In the genomic region with DNA sequence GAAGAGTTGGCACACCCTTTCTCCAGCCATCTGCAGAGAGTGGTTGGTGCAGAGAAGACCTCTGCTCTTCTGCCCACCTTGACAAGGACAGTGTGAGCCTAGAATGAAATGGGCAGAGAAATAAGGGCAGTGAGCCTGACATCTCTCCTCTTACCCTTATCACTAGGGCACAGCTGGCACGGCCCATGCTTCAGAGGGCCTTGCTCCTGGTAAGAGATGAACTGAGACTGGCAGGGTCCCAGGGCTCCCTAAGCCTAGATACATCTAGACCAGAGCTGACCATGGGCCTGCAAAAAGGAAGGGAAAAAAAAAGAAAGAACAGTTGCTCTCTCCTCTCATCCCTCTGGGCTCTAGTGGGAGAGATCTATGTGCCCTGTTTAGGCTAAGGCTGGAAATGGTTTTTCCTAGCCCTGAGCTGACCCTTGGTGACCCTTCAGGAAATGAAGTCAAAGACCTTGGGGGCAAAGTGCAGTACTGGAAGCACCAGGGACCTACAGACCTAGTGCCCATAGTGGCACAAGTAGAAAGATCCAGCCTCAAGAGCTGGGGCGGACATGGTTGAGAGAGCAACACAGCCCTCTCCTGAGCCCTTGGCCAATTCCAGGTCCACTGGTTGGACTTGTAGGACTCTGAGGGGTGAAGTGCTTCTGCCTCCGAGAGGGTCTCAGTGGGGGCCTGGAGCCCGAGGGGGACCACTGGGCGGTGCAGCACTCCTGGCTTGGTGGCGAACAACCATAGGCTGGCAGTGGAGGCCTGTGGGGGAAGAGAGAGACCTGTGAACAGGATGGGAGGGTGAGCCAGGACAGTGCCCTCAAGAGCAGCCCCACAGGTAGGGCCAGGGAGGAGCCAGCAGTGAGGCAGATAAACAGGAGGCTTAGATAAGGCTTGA, we compare ENCODE assay signal across 2 cellular contexts.
TF ChIP-seq lines count a peak whose summit lies in the region.

No MANE protein-coding gene starts in this region.

TF ChIP-seq in liver, 16 proteins besides CTCF, POLR2A, EP300 and RAD21:
- TF ChIP-seq TAF1 (conservative IDR thresholded peaks at IDR 0.05) (no peak), EGR1 (IDR thresholded peaks at IDR 0.05; ENCODE audit: low read depth in 2 of 2) (no peak), GABPA (IDR thresholded peaks at IDR 0.05 in 1 of 2, conservative IDR thresholded peaks at IDR 0.05 in 1 of 2) (no peak), RXRA (IDR thresholded peaks at IDR 0.05) (peak; percentile 48 to 84), NR2F2 (IDR thresholded peaks at IDR 0.05) (peak; percentile 53), HNF4G (IDR thresholded peaks at IDR 0.05) (peak; percentile 35), YY1 (IDR thresholded peaks at IDR 0.05) (no peak), HNF4A (conservative IDR thresholded peaks at IDR 0.05) (peak; percentile 46 to 89), SP1 (IDR thresholded peaks at IDR 0.05) (peak; percentile 59)

TF ChIP-seq in HepG2, 621 proteins besides CTCF, POLR2A, EP300 and RAD21:
- TF ChIP-seq KMT2A (CRISPR knock-in tag; IDR thresholded peaks at IDR 0.05) (no peak), DMAP1 (CRISPR knock-in tag; IDR thresholded peaks at IDR 0.05) (no peak), ZSCAN25 (CRISPR knock-in tag; IDR thresholded peaks at IDR 0.05) (no peak), NFYB (CRISPR knock-in tag; IDR thresholded peaks at IDR 0.05) (no peak), MIXL1 (CRISPR knock-in tag; IDR thresholded peaks at IDR 0.05) (no peak), SMAD3 (CRISPR knock-in tag; IDR thresholded peaks at IDR 0.05) (no peak)
